18 cellular contexts compared by ENCODE assay signal in genomic region chr17:51638909-51639308, GRCh38.
DNase-seq lines count a peak whose midpoint lies in the region; ATAC-seq and TF ChIP-seq lines count a peak whose summit lies in the region.
"Had no signal": no experiment of that assay in that cellular context is flagged by ENCODE, and none has a peak within 500 bp of the region (broad histone marks: within the 10 kb centered on the region; RNA-seq: fewer than 3 reads in every experiment).

No MANE protein-coding gene starts in this region.

- H3K27ac ChIP-seq in testis = no peak overlapping the region
- H3K27ac ChIP-seq: BLaER1 treated with 17β-estradiol and CSF1 and Interleukin-3, amounts not matched to agents 10 nM and 100 nM; GM23248; HL-60 had no signal

- H3K4me3 ChIP-seq in H7 (ENCODE audit: insufficient read depth, low read depth, low read length) (no peak overlapping the region), testis (no peak overlapping the region)
- H3K4me3 ChIP-seq: BLaER1 treated with 17β-estradiol and CSF1 and Interleukin-3, amounts not matched to agents 10 nM and 100 nM; GM23248 had no signal

- H3K27me3 ChIP-seq in H7 (ENCODE audit: control insufficient read depth, insufficient read depth, low read length) = no peaks in the 10 kb centered on the region
- H3K27me3 ChIP-seq in testis = no peaks in the 10 kb centered on the region
- H3K27me3 ChIP-seq: BLaER1 treated with 17β-estradiol and CSF1 and Interleukin-3, amounts not matched to agents 10 nM and 100 nM had no signal

- peaks cover 20% of the 10 kb centered on the region for H3K4me1 Mint-ChIP-seq in neural crest cell
- H3K4me1 Mint-ChIP-seq: B cell had no signal

- no peak for ATAC-seq in HG02623 (IDR thresholded peaks at IDR 0.05; ENCODE audit: unreplicated experiment)
- ATAC-seq: CD8-positive, alpha-beta T cell had no signal

- H3K27ac Mint-ChIP-seq in neural crest cell (ENCODE audit: unreplicated experiment) = peak overlapping the region; percentile 3
- H3K27ac Mint-ChIP-seq: B cell; CD8-positive, alpha-beta T cell; H9 had no signal

- peaks cover 2% of the 10 kb centered on the region for H3K9me3 Mint-ChIP-seq in neural crest cell
- H3K9me3 Mint-ChIP-seq: CD8-positive, alpha-beta T cell; H9 had no signal

- 55 to 70% methylated on average over 7 of the region's 7 CpGs for WGBS in testis, 2 donors

- intact Hi-C loops in testis (cut with DNase I; ENCODE audit: low total_unique reads) = no loop called here

- no peaks in the 10 kb centered on the region for H3K36me3 ChIP-seq in H7 (replicated peaks; ENCODE audit: control insufficient read depth, insufficient read depth, low read length)
- no peaks in the 10 kb centered on the region for H3K36me3 ChIP-seq in testis (ENCODE audit: low read depth, missing control alignments)
- H3K36me3 ChIP-seq: BLaER1 treated with 17β-estradiol and CSF1 and Interleukin-3, amounts not matched to agents 10 nM and 100 nM had no signal

- TF ChIP-seq CTCF in neural crest cell (conservative IDR thresholded peaks at IDR 0.05) (no peak), testis (IDR thresholded peaks at IDR 0.05) (no peak)

- no peaks in the 10 kb centered on the region for H3K27me3 Mint-ChIP-seq in neural crest cell (ENCODE audit: low read depth)
- H3K27me3 Mint-ChIP-seq: B cell had no signal

- TF ChIP-seq POLR2A in testis (IDR thresholded peaks at IDR 0.05) = no peak

- peak; percentile 33 to 55 for DNase-seq in NCI-H446 (lab: John Stamatoyannopoulos, UW)
- peak; percentile 50 for DNase-seq in cerebellar cortex (ENCODE audit: low spot score)
- no peak for DNase-seq in neural crest cell (ENCODE audit: low read depth, low spot score)
- DNase-seq in H7 = no peak
- DNase-seq in NCI-H2171 treated with DMSO at 0.1 percent for 48 hours (lab: John Stamatoyannopoulos, UW) = no peak
- DNase-seq in testis = no peak
- DNase-seq: CD8-positive, alpha-beta T cell; COR-L47; DMS 273 treated with DMSO at 0.1 percent for 48 hours; DMS53; DND-41; EL; GM23248; H9 had no signal

- H3K9me3 ChIP-seq in testis = no peaks in the 10 kb centered on the region
- H3K9me3 ChIP-seq: BLaER1 treated with 17β-estradiol and CSF1 and Interleukin-3, amounts not matched to agents 10 nM and 100 nM had no signal

- H3K4me1 ChIP-seq in testis = no peaks in the 10 kb centered on the region
- H3K4me1 ChIP-seq: BLaER1 treated with 17β-estradiol and CSF1 and Interleukin-3, amounts not matched to agents 10 nM and 100 nM had no signal

- no peak overlapping the region for H3K4me3 Mint-ChIP-seq in neural crest cell
- H3K4me3 Mint-ChIP-seq: B cell; CD8-positive, alpha-beta T cell; H9 had no signal

- no peaks in the 10 kb centered on the region for H3K36me3 Mint-ChIP-seq in neural crest cell (ENCODE audit: low read depth)
- H3K36me3 Mint-ChIP-seq: CD8-positive, alpha-beta T cell had no signal

Comparison
In these comparisons a context has a peak if more than half of its experiments do, and no peak if none do; other contexts are left out.
1. DNase-seq: peak in NCI-H446 (2 of 2) and cerebellar cortex (single experiment); none in neural crest cell (single experiment), H7 (single experiment), NCI-H2171 treated with DMSO at 0.1 percent for 48 hours (single experiment) and testis (single experiment).